ENCODE assay signal across 8 cellular contexts in the genomic region with DNA sequence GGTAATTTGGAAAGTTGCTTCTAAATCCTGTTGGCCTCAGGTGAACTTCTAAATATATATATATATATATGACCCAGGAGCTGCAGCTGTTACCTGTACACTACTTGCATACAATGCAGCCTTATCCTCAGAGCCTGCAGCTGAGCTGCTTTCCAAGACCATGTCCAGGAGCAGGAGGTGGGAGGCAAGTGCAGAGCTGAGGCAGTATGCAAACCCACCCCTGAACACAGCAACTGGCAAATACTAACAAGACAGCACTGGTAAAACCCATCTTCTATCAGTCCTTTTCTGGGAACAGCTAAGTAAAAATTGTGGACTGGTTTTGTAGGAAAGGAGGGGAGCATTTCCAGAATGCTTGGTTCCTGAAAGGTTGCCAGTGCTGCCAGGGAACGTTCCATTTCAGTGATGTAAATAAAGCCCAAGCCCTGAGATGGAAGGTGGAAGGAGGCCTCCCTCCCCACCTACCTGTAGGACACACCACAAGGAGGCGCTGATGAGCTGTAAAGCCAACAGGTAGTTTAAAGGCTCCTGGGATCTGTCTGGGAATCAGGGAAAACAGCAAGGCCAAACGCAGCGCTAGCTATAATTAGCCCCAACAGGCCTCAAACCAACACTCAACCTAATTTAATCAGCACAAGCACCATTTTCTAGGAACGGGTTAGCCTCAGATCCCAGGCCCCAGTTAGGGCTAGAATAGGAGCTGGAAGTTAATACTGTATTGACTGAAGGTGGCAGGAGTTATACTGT.
DNase-seq lines count a peak whose midpoint lies in the region; ATAC-seq, FAIRE-seq and TF ChIP-seq lines count a peak whose summit lies in the region.

No MANE protein-coding gene starts in this region.

- POLR2A ChIA-PET in A549 (lab: Yijun Ruan, JAX): interaction anchor here (2.2 kb wide), 1 partner anchor 148 kb away, joined by 15 read pairs; a partner anchor contains a TSS

- FAIRE-seq in A549 (lab: Jason Lieb, UNC) (no peak), HTR-8/SVneo (lab: Jason Lieb, UNC) (no peak)

- peak; percentile 84 for TF ChIP-seq CTCF in A549 (IDR thresholded peaks at IDR 0.05)
- TF ChIP-seq CTCF in epithelial cell of esophagus (IDR thresholded peaks at IDR 0.05; ENCODE audit: insufficient read depth, low read depth, low read length, missing control alignments): peak; percentile 98

- no peak overlapping the region for H3K4me3 ChIP-seq in A549
- no peak overlapping the region for H3K4me3 ChIP-seq in NT2/D1 (ENCODE audit: insufficient read length, low read depth)
- no peak overlapping the region for H3K4me3 ChIP-seq in epithelial cell of esophagus (ENCODE audit: low read length)

- peak; percentile 26 to 83 for DNase-seq in A549 (ENCODE audit: low read depth in 1 of 2, low spot score in 1 of 2)
- peak; percentile 63 for DNase-seq in HTR-8/SVneo (ENCODE audit: insufficient read length, low spot score)
- DNase-seq in NT2/D1 (ENCODE audit: low read depth, low spot score): peak; percentile 78
- peak; percentile 43 for DNase-seq in activated CD8-positive, alpha-beta memory T cell treated with anti-CD3 and anti-CD28 coated beads, Interleukin-2, amount 50 U/mL, for 24 hours (ENCODE audit: extremely low read depth)
- peak; percentile 92 for DNase-seq in epithelial cell of esophagus (ENCODE audit: low read depth)
- DNase-seq in myocyte (ENCODE audit: low read depth): peak; percentile 94
- peak; percentile 47 to 70 for DNase-seq in stimulated activated CD8-positive, alpha-beta memory T cell treated with anti-CD3 and anti-CD28 coated beads, Interleukin-7, amount 100 ng/mL, for 1 hour (ENCODE audit: low read depth in 2 of 2)

- no peak overlapping the region for H3K9ac ChIP-seq in NT2/D1 (ENCODE audit: insufficient read length, low read depth)

- ATAC-seq in A549 (peak; percentile 99 to 100), GM18867 (IDR thresholded peaks at IDR 0.05; ENCODE audit: unreplicated experiment) (peak; percentile 62)

- H3K9me3 ChIP-seq in A549 (no peaks in the 10 kb centered on the region), NT2/D1 (ENCODE audit: insufficient read depth, low read length) (no peaks in the 10 kb centered on the region)

- peak; percentile 84 to 85 for TF ChIP-seq RAD21 in A549 (conservative IDR thresholded peaks at IDR 0.05 in 1 of 2, IDR thresholded peaks at IDR 0.05 in 1 of 2)

- H3K27me3 ChIP-seq in NT2/D1 (ENCODE audit: insufficient read depth, insufficient read length): no peaks in the 10 kb centered on the region

- TF ChIP-seq EP300 in A549 (IDR thresholded peaks at IDR 0.05): no peak

- H3K4me1 ChIP-seq in A549 (0 out of 3 replicates have a peak, but pooled peaks cover 6% of the 10 kb centered on the region), NT2/D1 (ENCODE audit: insufficient read depth, insufficient read length) (no peaks in the 10 kb centered on the region)

- CTCF ChIA-PET in A549 (lab: Yijun Ruan, JAX): interaction anchor here (0.5 to 12.7 kb wide), 54 partner anchors 9 to 1499 kb away, joined by 3 to 146 read pairs (median 4); a partner anchor contains a TSS

- 0 out of 3 replicates have a peak overlapping the region, but pooled peaks have one; percentile 18 for H3K4me2 ChIP-seq in A549

- TF ChIP-seq POLR2A in A549 (IDR thresholded peaks at IDR 0.05; ENCODE audit: low read length): no peak

- H3K27ac ChIP-seq in A549: 0 out of 6 replicates have a peak overlapping the region, but pooled peaks of 1 of the 2 experiments have one; percentile 6

- no peaks in the 10 kb centered on the region for H3K36me3 ChIP-seq in NT2/D1 (ENCODE audit: insufficient read depth, insufficient read length, low read length)

- WGBS in A549 (ENCODE audit: missing lambda C conversion rate): 0% methylated on average over 4 of the region's 5 CpGs

TF ChIP-seq in A549, 52 proteins besides CTCF, POLR2A, EP300 and RAD21:
- TF ChIP-seq, protein P1, sequence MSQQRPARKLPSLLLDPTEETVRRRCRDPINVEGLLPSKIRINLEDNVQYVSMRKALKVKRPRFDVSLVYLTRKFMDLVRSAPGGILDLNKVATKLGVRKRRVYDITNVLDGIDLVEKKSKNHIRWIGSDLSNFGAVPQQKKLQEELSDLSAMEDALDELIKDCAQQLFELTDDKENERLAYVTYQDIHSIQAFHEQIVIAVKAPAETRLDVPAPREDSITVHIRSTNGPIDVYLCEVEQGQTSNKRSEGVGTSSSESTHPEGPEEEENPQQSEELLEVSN (IDR thresholded peaks at IDR 0.05; ENCODE audit: borderline replicate concordance, low read depth): no peak
- TF ChIP-seq ZNF302 (CRISPR knock-in tag; IDR thresholded peaks at IDR 0.05) (no peak), NR3C1 (IDR thresholded peaks at IDR 0.05) (no peak), BHLHE40 (IDR thresholded peaks at IDR 0.05; ENCODE audit: low read depth, low read length) (no peak), HEYL (CRISPR knock-in tag; IDR thresholded peaks at IDR 0.05) (no peak), FOXS1 (CRISPR knock-in tag; IDR thresholded peaks at IDR 0.05) (no peak), SMC3 (IDR thresholded peaks at IDR 0.05) (peak; percentile 86), NFE2L2 (conservative IDR thresholded peaks at IDR 0.05; ENCODE audit: low read length) (no peak)
- TF ChIP-seq, protein P2, sequence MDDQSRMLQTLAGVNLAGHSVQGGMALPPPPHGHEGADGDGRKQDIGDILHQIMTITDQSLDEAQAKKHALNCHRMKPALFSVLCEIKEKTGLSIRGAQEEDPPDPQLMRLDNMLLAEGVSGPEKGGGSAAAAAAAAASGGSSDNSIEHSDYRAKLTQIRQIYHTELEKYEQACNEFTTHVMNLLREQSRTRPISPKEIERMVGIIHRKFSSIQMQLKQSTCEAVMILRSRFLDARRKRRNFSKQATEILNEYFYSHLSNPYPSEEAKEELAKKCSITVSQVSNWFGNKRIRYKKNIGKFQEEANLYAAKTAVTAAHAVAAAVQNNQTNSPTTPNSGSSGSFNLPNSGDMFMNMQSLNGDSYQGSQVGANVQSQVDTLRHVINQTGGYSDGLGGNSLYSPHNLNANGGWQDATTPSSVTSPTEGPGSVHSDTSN (IDR thresholded peaks at IDR 0.05): no peak

Comparison
In these comparisons a context has a peak if more than half of its experiments do, and no peak if none do; other contexts are left out.
1. DNase-seq: peak in every context shown above with its lines; median percentile 94 in myocyte; 92 in epithelial cell of esophagus; 78 in NT2/D1; 63 in HTR-8/SVneo; 58 in stimulated activated CD8-positive, alpha-beta memory T cell treated with anti-CD3 and anti-CD28 coated beads, Interleukin-7, amount 100 ng/mL, for 1 hour; 54 in A549; 43 in activated CD8-positive, alpha-beta memory T cell treated with anti-CD3 and anti-CD28 coated beads, Interleukin-2, amount 50 U/mL, for 24 hours.